In genomic region chr12:26937863-26938659, GRCh38 we compare ENCODE assay signal across 1 cellular context.
TF ChIP-seq lines count a peak whose summit lies in the region.

FGFR1OP2 (plus strand) TSS chr12:26938470; CDS start chr12:26954159, 15,689 bp downstream.
INTS13 (minus strand) TSS chr12:26937981; CDS start chr12:26936803, 1,178 bp downstream.

TF ChIP-seq in HepG2, 621 proteins besides CTCF, POLR2A, EP300 and RAD21 (continued from another document and continues in another):
- TF ChIP-seq, protein P1, sequence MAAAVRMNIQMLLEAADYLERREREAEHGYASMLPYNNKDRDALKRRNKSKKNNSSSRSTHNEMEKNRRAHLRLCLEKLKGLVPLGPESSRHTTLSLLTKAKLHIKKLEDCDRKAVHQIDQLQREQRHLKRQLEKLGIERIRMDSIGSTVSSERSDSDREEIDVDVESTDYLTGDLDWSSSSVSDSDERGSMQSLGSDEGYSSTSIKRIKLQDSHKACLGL (CRISPR knock-in tag; IDR thresholded peaks at IDR 0.05): peak; percentile 47
- peak; percentile 52; the same call in 1 of the 2 replicates for TF ChIP-seq BORCS8-MEF2B (CRISPR knock-in tag; IDR thresholded peaks at IDR 0.05)
- TF ChIP-seq ESRRA (CRISPR knock-in tag; IDR thresholded peaks at IDR 0.05; ENCODE audit: low read depth): 0 out of 2 replicates have a peak, but pooled peaks have one; percentile 24
- no peak for TF ChIP-seq ZNF101 (CRISPR knock-in tag; IDR thresholded peaks at IDR 0.05; ENCODE audit: borderline replicate concordance, low read depth)
- peak; percentile 82; the same call in 1 of the 2 replicates for TF ChIP-seq ZBTB25 (CRISPR knock-in tag; IDR thresholded peaks at IDR 0.05)
- TF ChIP-seq GATA4 (IDR thresholded peaks at IDR 0.05; ENCODE audit: borderline replicate concordance, low read depth): peak; percentile 52; the same call in 1 of the 2 replicates
- TF ChIP-seq PLRG1 (conservative IDR thresholded peaks at IDR 0.05): no peak
- TF ChIP-seq ZNF614 (CRISPR knock-in tag; IDR thresholded peaks at IDR 0.05; ENCODE audit: borderline replicate concordance): peak; percentile 10; the same call in 1 of the 2 replicates
- TF ChIP-seq AKNA (CRISPR knock-in tag; IDR thresholded peaks at IDR 0.05; ENCODE audit: borderline replicate concordance): no peak
- TF ChIP-seq, protein P2, sequence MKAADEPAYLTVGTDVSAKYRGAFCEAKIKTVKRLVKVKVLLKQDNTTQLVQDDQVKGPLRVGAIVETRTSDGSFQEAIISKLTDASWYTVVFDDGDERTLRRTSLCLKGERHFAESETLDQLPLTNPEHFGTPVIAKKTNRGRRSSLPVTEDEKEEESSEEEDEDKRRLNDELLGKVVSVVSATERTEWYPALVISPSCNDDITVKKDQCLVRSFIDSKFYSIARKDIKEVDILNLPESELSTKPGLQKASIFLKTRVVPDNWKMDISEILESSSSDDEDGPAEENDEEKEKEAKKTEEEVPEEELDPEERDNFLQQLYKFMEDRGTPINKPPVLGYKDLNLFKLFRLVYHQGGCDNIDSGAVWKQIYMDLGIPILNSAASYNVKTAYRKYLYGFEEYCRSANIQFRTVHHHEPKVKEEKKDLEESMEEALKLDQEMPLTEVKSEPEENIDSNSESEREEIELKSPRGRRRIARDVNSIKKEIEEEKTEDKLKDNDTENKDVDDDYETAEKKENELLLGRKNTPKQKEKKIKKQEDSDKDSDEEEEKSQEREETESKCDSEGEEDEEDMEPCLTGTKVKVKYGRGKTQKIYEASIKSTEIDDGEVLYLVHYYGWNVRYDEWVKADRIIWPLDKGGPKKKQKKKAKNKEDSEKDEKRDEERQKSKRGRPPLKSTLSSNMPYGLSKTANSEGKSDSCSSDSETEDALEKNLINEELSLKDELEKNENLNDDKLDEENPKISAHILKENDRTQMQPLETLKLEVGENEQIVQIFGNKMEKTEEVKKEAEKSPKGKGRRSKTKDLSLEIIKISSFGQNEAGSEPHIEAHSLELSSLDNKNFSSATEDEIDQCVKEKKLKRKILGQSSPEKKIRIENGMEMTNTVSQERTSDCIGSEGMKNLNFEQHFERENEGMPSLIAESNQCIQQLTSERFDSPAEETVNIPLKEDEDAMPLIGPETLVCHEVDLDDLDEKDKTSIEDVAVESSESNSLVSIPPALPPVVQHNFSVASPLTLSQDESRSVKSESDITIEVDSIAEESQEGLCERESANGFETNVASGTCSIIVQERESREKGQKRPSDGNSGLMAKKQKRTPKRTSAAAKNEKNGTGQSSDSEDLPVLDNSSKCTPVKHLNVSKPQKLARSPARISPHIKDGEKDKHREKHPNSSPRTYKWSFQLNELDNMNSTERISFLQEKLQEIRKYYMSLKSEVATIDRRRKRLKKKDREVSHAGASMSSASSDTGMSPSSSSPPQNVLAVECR (CRISPR knock-in tag; IDR thresholded peaks at IDR 0.05; ENCODE audit: borderline replicate concordance): peak; percentile 69; the same call in 1 of the 2 replicates
- no peak for TF ChIP-seq FOXA3 (CRISPR knock-in tag; IDR thresholded peaks at IDR 0.05)
- peak; percentile 80; the same call in 1 of the 2 replicates for TF ChIP-seq THAP9 (CRISPR knock-in tag; IDR thresholded peaks at IDR 0.05; ENCODE audit: borderline replicate concordance)
- TF ChIP-seq, protein P3, sequence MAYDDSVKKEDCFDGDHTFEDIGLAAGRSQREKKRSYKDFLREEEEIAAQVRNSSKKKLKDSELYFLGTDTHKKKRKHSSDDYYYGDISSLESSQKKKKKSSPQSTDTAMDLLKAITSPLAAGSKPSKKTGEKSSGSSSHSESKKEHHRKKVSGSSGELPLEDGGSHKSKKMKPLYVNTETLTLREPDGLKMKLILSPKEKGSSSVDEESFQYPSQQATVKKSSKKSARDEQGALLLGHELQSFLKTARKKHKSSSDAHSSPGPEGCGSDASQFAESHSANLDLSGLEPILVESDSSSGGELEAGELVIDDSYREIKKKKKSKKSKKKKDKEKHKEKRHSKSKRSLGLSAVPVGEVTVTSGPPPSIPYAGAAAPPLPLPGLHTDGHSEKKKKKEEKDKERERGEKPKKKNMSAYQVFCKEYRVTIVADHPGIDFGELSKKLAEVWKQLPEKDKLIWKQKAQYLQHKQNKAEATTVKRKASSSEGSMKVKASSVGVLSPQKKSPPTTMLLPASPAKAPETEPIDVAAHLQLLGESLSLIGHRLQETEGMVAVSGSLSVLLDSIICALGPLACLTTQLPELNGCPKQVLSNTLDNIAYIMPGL (CRISPR knock-in tag; IDR thresholded peaks at IDR 0.05; ENCODE audit: borderline replicate concordance in 1 of 2, low read depth in 1 of 2): peak in 1 of 2 experiments; percentile 85; a peak in 3 of 4 replicates
- peak; percentile 74; the same call in 1 of the 2 replicates for TF ChIP-seq ZNF350 (CRISPR knock-in tag; IDR thresholded peaks at IDR 0.05; ENCODE audit: borderline replicate concordance, low read depth)
- no peak for TF ChIP-seq DNMT1 (CRISPR knock-in tag; IDR thresholded peaks at IDR 0.05)
- TF ChIP-seq SMAD9 (CRISPR knock-in tag; IDR thresholded peaks at IDR 0.05): no peak; the same call in 1 of the 2 replicates
- peak; percentile 28; the same call in 1 of the 2 replicates for TF ChIP-seq SOX5 (CRISPR knock-in tag; IDR thresholded peaks at IDR 0.05; ENCODE audit: borderline replicate concordance)
- 0 out of 2 replicates have a peak, but pooled peaks have one; percentile 17 for TF ChIP-seq ZNF12 (CRISPR knock-in tag; IDR thresholded peaks at IDR 0.05)
- no peak; the same call in 1 of the 2 replicates for TF ChIP-seq NFKBIZ (CRISPR knock-in tag; IDR thresholded peaks at IDR 0.05)
- no peak; the same call in none of the 2 replicates for TF ChIP-seq BCL6 (CRISPR knock-in tag; IDR thresholded peaks at IDR 0.05)
- TF ChIP-seq ZEB1 (IDR thresholded peaks at IDR 0.05; ENCODE audit: insufficient replicate concordance, low read depth): peak; percentile 37
- TF ChIP-seq ATF6 (CRISPR knock-in tag; conservative IDR thresholded peaks at IDR 0.05): no peak
- TF ChIP-seq HINFP (CRISPR knock-in tag; IDR thresholded peaks at IDR 0.05; ENCODE audit: low read depth): peak; percentile 89
- TF ChIP-seq DMAP1 (CRISPR knock-in tag; IDR thresholded peaks at IDR 0.05): peak; percentile 56; the same call in 1 of the 2 replicates
- TF ChIP-seq MATR3 (CRISPR knock-in tag; IDR thresholded peaks at IDR 0.05): no peak
- TF ChIP-seq ZNF567 (CRISPR knock-in tag; IDR thresholded peaks at IDR 0.05; ENCODE audit: borderline replicate concordance): 0 out of 2 replicates have a peak, but pooled peaks have one; percentile 68
- TF ChIP-seq SOX6 (IDR thresholded peaks at IDR 0.05): no peak
- peak; percentile 19 for TF ChIP-seq SOX6 (CRISPR knock-in tag; IDR thresholded peaks at IDR 0.05)
- TF ChIP-seq POLR2AphosphoS2 (IDR thresholded peaks at IDR 0.05; ENCODE audit: low read depth, low read length): no peak
- TF ChIP-seq HNRNPUL1 (IDR thresholded peaks at IDR 0.05; ENCODE audit: low read depth, low read length): no peak
- TF ChIP-seq ZNF160 (CRISPR knock-in tag; IDR thresholded peaks at IDR 0.05): peak; percentile 22; the same call in 1 of the 2 replicates
- peak; percentile 24; the same call in 1 of the 2 replicates for TF ChIP-seq PITX1 (CRISPR knock-in tag; IDR thresholded peaks at IDR 0.05)
- TF ChIP-seq CAMTA2 (CRISPR knock-in tag; IDR thresholded peaks at IDR 0.05; ENCODE audit: borderline replicate concordance): 0 out of 2 replicates have a peak, but pooled peaks have one; percentile 51
- no peak for TF ChIP-seq KLF16 (CRISPR knock-in tag; IDR thresholded peaks at IDR 0.05)
- TF ChIP-seq, protein P4, sequence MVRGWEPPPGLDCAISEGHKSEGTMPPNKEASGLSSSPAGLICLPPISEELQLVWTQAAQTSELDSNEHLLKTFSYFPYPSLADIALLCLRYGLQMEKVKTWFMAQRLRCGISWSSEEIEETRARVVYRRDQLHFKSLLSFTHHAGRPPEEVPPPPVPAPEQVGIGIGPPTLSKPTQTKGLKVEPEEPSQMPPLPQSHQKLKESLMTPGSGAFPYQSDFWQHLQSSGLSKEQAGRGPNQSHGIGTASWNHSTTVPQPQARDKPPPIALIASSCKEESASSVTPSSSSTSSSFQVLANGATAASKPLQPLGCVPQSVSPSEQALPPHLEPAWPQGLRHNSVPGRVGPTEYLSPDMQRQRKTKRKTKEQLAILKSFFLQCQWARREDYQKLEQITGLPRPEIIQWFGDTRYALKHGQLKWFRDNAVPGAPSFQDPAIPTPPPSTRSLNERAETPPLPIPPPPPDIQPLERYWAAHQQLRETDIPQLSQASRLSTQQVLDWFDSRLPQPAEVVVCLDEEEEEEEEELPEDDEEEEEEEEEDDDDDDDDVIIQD (CRISPR knock-in tag; IDR thresholded peaks at IDR 0.05; ENCODE audit: low read depth): peak; percentile 30; the same call in 1 of the 2 replicates
- TF ChIP-seq ZFP41 (CRISPR knock-in tag; IDR thresholded peaks at IDR 0.05; ENCODE audit: borderline replicate concordance): no peak; the same call in 1 of the 2 replicates
- peak; percentile 73; the same call in 1 of the 2 replicates for TF ChIP-seq ZNF607 (CRISPR knock-in tag; IDR thresholded peaks at IDR 0.05; ENCODE audit: borderline replicate concordance)
